Comparison of ENCODE assay signal across 8 cellular contexts in genomic region chr6:26054937-26055669, GRCh38. TPM values are rescaled to one million over a fixed set of nuclear protein-coding genes. Genes with fewer than 3 reads are reported as not detected.
DNase-seq lines count a peak whose midpoint lies in the region; ATAC-seq and TF ChIP-seq lines count a peak whose summit lies in the region.

No MANE protein-coding gene starts in this region.

- CTCF ChIA-PET in IMR-90 (lab: Yijun Ruan, JAX), result no interaction called here

- H4K8ac ChIP-seq in IMR-90 (ENCODE audit: low read depth in 2 of 2, low read length in 2 of 2), result peak overlapping the region; percentile 36 to 89; a peak in 3 of 4 replicates

- H3K9me1 ChIP-seq in IMR-90 (ENCODE audit: insufficient read depth, low read length), result no peaks in the 10 kb centered on the region

- H3K36me3 ChIP-seq in IMR-90 (ENCODE audit: control insufficient read depth, insufficient read depth, low read length) (no peaks in the 10 kb centered on the region), esophagus muscularis mucosa (no peaks in the 10 kb centered on the region)

- peak overlapping the region; percentile 46 for H2AFZ ChIP-seq in IMR-90 (replicated peaks; ENCODE audit: low read length, poor library complexity)

- DNase-seq in DMS114 treated with DMSO at 0.1 percent for 48 hours (lab: John Stamatoyannopoulos, UW; ENCODE audit: unreplicated experiment) (peak; percentile 99), IMR-90 (peak; percentile 96), OCI-M1 (lab: John Stamatoyannopoulos, UW) (peak; percentile 99), esophagus muscularis mucosa (ENCODE audit: extremely low spot score) (peak; percentile 95), myocyte (ENCODE audit: low read depth) (peak; percentile 96)
- peak; percentile 87 to 88 for DNase-seq in activated T-cell treated with anti-CD3 and anti-CD28 coated beads, Interleukin-2, amount 50 U/mL, for 48 hours
- peak; percentile 87 for DNase-seq in stimulated activated naive B cell treated with anti-CD40 and anti-IgM and Interleukin-4, amounts not matched to agents 10 μg/mL and 1 μg/mL and 100 μg/mL, for 72 hours

- peak overlapping the region; percentile 84 for H4K91ac ChIP-seq in IMR-90 (ENCODE audit: insufficient read depth, low read depth, low read length)

- H3K4me3 ChIP-seq in IMR-90 (ENCODE audit: insufficient read depth, low read depth, low read length), result peak overlapping the region; percentile 77
- H3K4me3 ChIP-seq in esophagus muscularis mucosa, result peak overlapping the region; percentile 75 to 83 (median 79)

- POLR2A ChIA-PET in IMR-90 (lab: Charles Lee; ENCODE audit: unreplicated experiment), result no interaction called here

- peak overlapping the region; percentile 99 for H3K27ac Mint-ChIP-seq in stimulated activated naive B cell treated with anti-CD40 and anti-IgM and Interleukin-4, amounts not matched to agents 10 μg/mL and 1 μg/mL and 100 μg/mL, for 72 hours

- H3K9ac ChIP-seq in IMR-90 (ENCODE audit: low read depth, low read length), result peak overlapping the region; percentile 73

- H3K9me3 Mint-ChIP-seq in stimulated activated naive B cell treated with anti-CD40 and anti-IgM and Interleukin-4, amounts not matched to agents 10 μg/mL and 1 μg/mL and 100 μg/mL, for 72 hours, result no peaks in the 10 kb centered on the region

- TF ChIP-seq CTCF in IMR-90 (conservative IDR thresholded peaks at IDR 0.05; ENCODE audit: low read depth, low read length), result peak; percentile 28; the same call in 1 of the 2 replicates
- peak; percentile 23 to 53 (median 42) for TF ChIP-seq CTCF in esophagus muscularis mucosa (IDR thresholded peaks at IDR 0.05)

- H3K27ac ChIP-seq in IMR-90 (ENCODE audit: insufficient read depth, low read length) (peak overlapping the region; percentile 86), esophagus muscularis mucosa (replicated peaks in 1 of 4) (peak overlapping the region; percentile 94 to 99 (median 96))

- no peaks in the 10 kb centered on the region for H3K27me3 ChIP-seq in IMR-90 (ENCODE audit: control insufficient read depth, insufficient read depth, low read length)
- no peaks in the 10 kb centered on the region for H3K27me3 ChIP-seq in esophagus muscularis mucosa

- TF ChIP-seq EP300 in esophagus muscularis mucosa (IDR thresholded peaks at IDR 0.05), result no peak

- H3K4me1 ChIP-seq in IMR-90 (ENCODE audit: control insufficient read depth, insufficient read depth, low read length), result peaks cover 2% of the 10 kb centered on the region; the same call in 1 of the 2 replicates
- H3K4me1 ChIP-seq in esophagus muscularis mucosa, result peaks cover 0 to 17% (median 17%) of the 10 kb centered on the region in 4 donors

- peaks cover 0 to 3% of the 10 kb centered on the region in 2 experiments; a peak in 1 of 4 replicates for H3K79me1 ChIP-seq in IMR-90 (ENCODE audit: low read depth in 1 of 2, low read length in 2 of 2)

- H3K4me1 Mint-ChIP-seq in stimulated activated naive B cell treated with anti-CD40 and anti-IgM and Interleukin-4, amounts not matched to agents 10 μg/mL and 1 μg/mL and 100 μg/mL, for 72 hours, result peaks cover 20 to 35% of the 10 kb centered on the region in 2 donors

- peak; percentile 26; the same call in 1 of the 2 replicates for TF ChIP-seq RAD21 in IMR-90 (IDR thresholded peaks at IDR 0.05; ENCODE audit: low read length)

- peak overlapping the region; percentile 53 for H2AK9ac ChIP-seq in IMR-90 (replicated peaks; ENCODE audit: low read depth, low read length, poor library complexity)

- no peaks in the 10 kb centered on the region for H4K20me1 ChIP-seq in IMR-90 (ENCODE audit: insufficient read depth, low read length)

- intact Hi-C loops in IMR-90 (cut with micrococcal nuclease), result loop anchor here (1.0 to 2.0 kb wide), 2 partner anchors 22 to 68 kb away; a partner anchor contains a TSS
- intact Hi-C loops in esophagus muscularis mucosa (cut with DNase I), result loop anchor here (2.0 kb wide), 1 partner anchor 28 kb away; a partner anchor contains a TSS

- H3K4ac ChIP-seq in IMR-90 (ENCODE audit: low read depth, low read length), result peak overlapping the region; percentile 91

- H2BK20ac ChIP-seq in IMR-90 (ENCODE audit: low read depth, low read length), result peak overlapping the region; percentile 84

- ATAC-seq in GM21528 (IDR thresholded peaks at IDR 0.05; ENCODE audit: low FRiP score, unreplicated experiment) (peak; percentile 57), IMR-90 (ENCODE audit: low read depth) (peak; percentile 77)
- peak; percentile 61 to 69 for ATAC-seq in stimulated activated naive B cell treated with anti-CD40 and anti-IgM and Interleukin-4, amounts not matched to agents 10 μg/mL and 1 μg/mL and 100 μg/mL, for 72 hours (replicated peaks)

- peaks cover 0 to 13% of the 10 kb centered on the region in 2 donors for H3K27me3 Mint-ChIP-seq in stimulated activated naive B cell treated with anti-CD40 and anti-IgM and Interleukin-4, amounts not matched to agents 10 μg/mL and 1 μg/mL and 100 μg/mL, for 72 hours

- H3K23ac ChIP-seq in IMR-90 (ENCODE audit: low read depth, low read length), result peak overlapping the region; percentile 86

- peak overlapping the region; percentile 98 for H2BK5ac ChIP-seq in IMR-90 (ENCODE audit: low read depth, low read length, poor library complexity, severe bottlenecking)

- peak overlapping the region; percentile 91 for H3K56ac ChIP-seq in IMR-90 (ENCODE audit: extremely low read depth, insufficient read depth, low read length)

- no peak overlapping the region; the same call in 1 of the 2 replicates for H2AK5ac ChIP-seq in IMR-90 (ENCODE audit: low read depth, low read length)

- H3K14ac ChIP-seq in IMR-90 (replicated peaks; ENCODE audit: low read depth, low read length), result peak overlapping the region; percentile 89

- no peaks in the 10 kb centered on the region for H3K9me3 ChIP-seq in IMR-90 (ENCODE audit: control insufficient read depth, insufficient read depth, low read length)
- no peaks in the 10 kb centered on the region for H3K9me3 ChIP-seq in esophagus muscularis mucosa

- H3K4me3 Mint-ChIP-seq in stimulated activated naive B cell treated with anti-CD40 and anti-IgM and Interleukin-4, amounts not matched to agents 10 μg/mL and 1 μg/mL and 100 μg/mL, for 72 hours, result peak overlapping the region; percentile 87 to 92

- peak overlapping the region; percentile 53; the same call in 2 of the 3 replicates for H2BK15ac ChIP-seq in IMR-90 (ENCODE audit: low read depth, low read length)

- peak overlapping the region; percentile 83 for H4K5ac ChIP-seq in IMR-90 (ENCODE audit: low read depth, low read length)

- no TSS peak for BruUV-seq in IMR-90 (replicated peaks; lab: Mats Ljungman, UMichigan)

- in situ Hi-C loops in IMR-90 (cut with MboI; ENCODE audit: low sequenced_read_pairs), result no loop called here

- 0% methylated on average over 5 of the region's 28 CpGs; no CpG with 5 or more reads in 1 of the 2 experiments for WGBS in IMR-90 (ENCODE audit: extremely low coverage in 2 of 2, insufficient read length in 1 of 2), 2 experiments
- 1% methylated on average over 28 of the region's 28 CpGs for WGBS in esophagus muscularis mucosa

- H3K4me2 ChIP-seq in IMR-90 (ENCODE audit: low read depth, low read length), result peak overlapping the region; percentile 92

- peak overlapping the region; percentile 82 for H3K18ac ChIP-seq in IMR-90 (ENCODE audit: low read depth, low read length)

- dilution Hi-C loops in IMR-90 (cut with HindIII; ENCODE audit: low sequenced_read_pairs, unreplicated experiment), result no loop called here

- H3K36me3 Mint-ChIP-seq in stimulated activated naive B cell treated with anti-CD40 and anti-IgM and Interleukin-4, amounts not matched to agents 10 μg/mL and 1 μg/mL and 100 μg/mL, for 72 hours, result peaks cover 9 to 15% of the 10 kb centered on the region in 2 donors

- TF ChIP-seq POLR2A in IMR-90 (IDR thresholded peaks at IDR 0.05; ENCODE audit: low read depth, low read length) (peak; percentile 92), esophagus muscularis mucosa (IDR thresholded peaks at IDR 0.05; ENCODE audit: low read depth) (no peak)

- peak overlapping the region; percentile 94 for H2BK120ac ChIP-seq in IMR-90 (ENCODE audit: low read depth, low read length)

TF ChIP-seq in IMR-90, 13 proteins besides CTCF, POLR2A, EP300 and RAD21 (continues in another document):
- TF ChIP-seq RCOR1 (IDR thresholded peaks at IDR 0.05; ENCODE audit: insufficient replicate concordance, low read length) (no peak), BHLHE40 (IDR thresholded peaks at IDR 0.05; ENCODE audit: low read depth, low read length) (0 out of 2 replicates have a peak, but pooled peaks have one; percentile 31), CHD1 (IDR thresholded peaks at IDR 0.05; ENCODE audit: low read depth, low read length) (peak; percentile 50; the same call in 1 of the 2 replicates), NFE2L2 (IDR thresholded peaks at IDR 0.05; ENCODE audit: low read depth, low read length) (peak; percentile 7; the same call in 1 of the 2 replicates), USF2 (IDR thresholded peaks at IDR 0.05; ENCODE audit: low read depth, low read length) (no peak), ELK1 (IDR thresholded peaks at IDR 0.05; ENCODE audit: borderline replicate concordance, low read depth, low read length) (no peak), FOS (IDR thresholded peaks at IDR 0.05; ENCODE audit: low read depth, low read length) (peak; percentile 21), MAZ (IDR thresholded peaks at IDR 0.05; ENCODE audit: borderline replicate concordance, low read depth, low read length) (no peak), MXI1 (IDR thresholded peaks at IDR 0.05; ENCODE audit: borderline replicate concordance, low read depth, low read length) (peak; percentile 52; the same call in 1 of the 2 replicates)

RNA-seq across cellular contexts. Expression of gene HFE, which starts 32.1 kb away (rescaled TPM):
- total RNA-seq in IMR-90 (2012; rRNA removed) (13.6 and 14.9 TPM in 2 replicates), esophagus muscularis mucosa (1 to 10 TPM; 3.0 to 9.9 (median 6.5) TPM), myocyte (3.5 and 4.4 TPM in 2 replicates)
- polyA plus RNA-seq in IMR-90 (2012; rRNA removed), result 11.7 and 15.7 TPM in 2 replicates
- polyA plus RNA-seq in IMR-90 (2012; cell fraction: cytosol; rRNA removed), result 9.0 and 14.0 TPM in 2 replicates
- 8.4 and 16.6 TPM in 2 replicates for polyA plus RNA-seq in IMR-90 (2012; cell fraction: nucleus; rRNA removed; ENCODE audit: low replicate concordance)
- 17.2 TPM for polyA plus RNA-seq in myocyte (2012)

Comparison
In these comparisons a context has a peak if more than half of its experiments do, and no peak if none do; other contexts are left out.
1. Peak in every context shown above with its lines: DNase-seq, ATAC-seq, H3K4me3 ChIP-seq and H3K27ac ChIP-seq.